Comparison of ENCODE assay signal across 20 cellular contexts in genomic region chr4:92988301-92988700, GRCh38.
"Had no signal": no experiment of that assay in that cellular context is flagged by ENCODE, and none has a peak within 500 bp of the region (broad histone marks: within the 10 kb centered on the region; RNA-seq: fewer than 3 reads in every experiment).

No MANE protein-coding gene starts in this region.

- H3K27me3 ChIP-seq: body of pancreas, foreskin keratinocyte, sigmoid colon, testis, vagina had no signal

- ATAC-seq: activated T-cell treated with anti-CD3 and anti-CD28 coated beads, Interleukin-2, amount 50 U/mL, for 4 hours; body of pancreas; foreskin keratinocyte; left ventricle myocardium superior; WTC11 had no signal

- H3K9me3 ChIP-seq: body of pancreas, sigmoid colon, testis, vagina had no signal

- H3K4me3 Mint-ChIP-seq: activated T-cell treated with anti-CD3 and anti-CD28 coated beads, Interleukin-2, amount 50 U/mL, for 4 hours; T-helper 1 cell treated with Interleukin-12 subunit alpha and Interleukin-12 subunit beta and Interleukin-4 antibody, amounts not matched to agents 30 μg/mL and 1 μg/mL, for 36 hours; WTC11 had no signal

- H3K4me1 ChIP-seq: foreskin keratinocyte, sigmoid colon, testis, vagina had no signal

- H3K36me3 Mint-ChIP-seq: WTC11 had no signal

- H3K27ac Mint-ChIP-seq: activated T-helper 2 cell treated with anti-CD3 and anti-CD28 coated beads, Interferon-gamma antibody, Interleukin-2, Interleukin-4, amounts not matched to agents 10 μg/mL and 5 μg/mL and 100 μg/mL, durations not matched to agents 14 hours and 24 hours and 36 hours; T-helper 1 cell treated with Interleukin-12 subunit alpha and Interleukin-12 subunit beta and Interleukin-4 antibody, amounts not matched to agents 30 μg/mL and 1 μg/mL, for 36 hours; WTC11 had no signal

- H3K27ac ChIP-seq: body of pancreas, foreskin keratinocyte, sigmoid colon, testis, vagina had no signal

- H3K4me3 ChIP-seq: body of pancreas, sigmoid colon, testis, vagina had no signal

- H3K4me1 Mint-ChIP-seq: WTC11 had no signal

- DNase-seq: activated CD4-positive, alpha-beta T cell treated with anti-CD3 and anti-CD28 coated beads, Interleukin-2, amount 50 U/mL, for 4 hours; activated CD8-positive, alpha-beta memory T cell treated with anti-CD3 and anti-CD28 coated beads, Interleukin-2, amount 50 U/mL, for 48 hours; activated naive CD4-positive, alpha-beta T cell treated with Interleukin-2 at 50 U/mL for 16 hours; activated T-cell treated with anti-CD3 and anti-CD28 coated beads, Interleukin-2, amount 50 U/mL, for 4 hours; anterior cingulate cortex; body of pancreas; erythroblast; foreskin keratinocyte; left ventricle myocardium superior; posterior cingulate gyrus; sigmoid colon; stimulated activated CD4-positive, alpha-beta T cell treated with anti-CD3 and anti-CD28 coated beads, Interleukin-4, amount 100 ng/mL, for 1 hour; stimulated activated naive CD4-positive, alpha-beta T cell; T1000; testis; trophoblast cell had no signal

- H3K9me3 Mint-ChIP-seq: activated T-helper 2 cell treated with anti-CD3 and anti-CD28 coated beads, Interferon-gamma antibody, Interleukin-2, Interleukin-4, amounts not matched to agents 10 μg/mL and 5 μg/mL and 100 μg/mL, durations not matched to agents 14 hours and 24 hours and 36 hours; T-helper 1 cell treated with Interleukin-12 subunit alpha and Interleukin-12 subunit beta and Interleukin-4 antibody, amounts not matched to agents 30 μg/mL and 1 μg/mL, for 36 hours; WTC11 had no signal

- H3K36me3 ChIP-seq: sigmoid colon, vagina had no signal
